In genomic region chr2:177547122-177547521, GRCh38 we compare ENCODE assay signal across 13 cellular contexts.
DNase-seq lines count a peak whose midpoint lies in the region; ATAC-seq, FAIRE-seq and TF ChIP-seq lines count a peak whose summit lies in the region.
"Had no signal": no experiment of that assay in that cellular context is flagged by ENCODE, and none has a peak within 500 bp of the region (broad histone marks: within the 10 kb centered on the region; RNA-seq: fewer than 3 reads in every experiment).

No MANE protein-coding gene starts in this region.

- TF ChIP-seq CTCF in coronary artery (IDR thresholded peaks at IDR 0.05), result no peak

- peaks cover 3% of the 10 kb centered on the region for H3K9me3 Mint-ChIP-seq in activated naive CD8-positive, alpha-beta T cell treated with anti-CD3 and anti-CD28 coated beads, Interleukin-2, amount 10 ng/mL, durations not matched to agents 7 days and 5 days
- H3K9me3 Mint-ChIP-seq in activated naive CD8-positive, alpha-beta T cell treated with anti-CD3 and anti-CD28 coated beads for 36 hours, result peaks cover 6% of the 10 kb centered on the region
- peaks cover 0 to 8% of the 10 kb centered on the region in 2 donors for H3K9me3 Mint-ChIP-seq in stimulated activated naive CD8-positive, alpha-beta T cell treated with anti-CD3 and anti-CD28 coated beads, Interleukin-15, amount 100 ng/mL, for 72 hours
- no peaks in the 10 kb centered on the region for H3K9me3 Mint-ChIP-seq in immature natural killer cell

- no peak for DNase-seq in activated naive CD8-positive, alpha-beta T cell treated with anti-CD3 and anti-CD28 coated beads, Interleukin-2, amount 10 ng/mL, durations not matched to agents 7 days and 5 days
- no peak for DNase-seq in activated naive CD8-positive, alpha-beta T cell treated with anti-CD3 and anti-CD28 coated beads for 36 hours
- DNase-seq in stimulated activated naive CD8-positive, alpha-beta T cell treated with anti-CD3 and anti-CD28 coated beads, Interleukin-15, amount 100 ng/mL, for 72 hours, result no peak
- no peak for DNase-seq in HTR-8/SVneo (ENCODE audit: insufficient read length, low spot score)
- DNase-seq in immature natural killer cell, result no peak
- no peak for DNase-seq in coronary artery (ENCODE audit: low spot score)
- DNase-seq: NCI-H187 treated with DMSO at 0.1 percent for 48 hours, nucleus accumbens had no signal

- H3K4me3 ChIP-seq in coronary artery, result no peak overlapping the region

- peaks cover 26% of the 10 kb centered on the region for H3K4me1 Mint-ChIP-seq in activated naive CD8-positive, alpha-beta T cell treated with anti-CD3 and anti-CD28 coated beads, Interleukin-2, amount 10 ng/mL, durations not matched to agents 7 days and 5 days
- no peaks in the 10 kb centered on the region for H3K4me1 Mint-ChIP-seq in activated naive CD8-positive, alpha-beta T cell treated with anti-CD3 and anti-CD28 coated beads for 36 hours
- H3K4me1 Mint-ChIP-seq in stimulated activated naive CD8-positive, alpha-beta T cell treated with anti-CD3 and anti-CD28 coated beads, Interleukin-15, amount 100 ng/mL, for 72 hours, result peaks cover 4% of the 10 kb centered on the region
- peaks cover 1 to 3% of the 10 kb centered on the region in 2 donors for H3K4me1 Mint-ChIP-seq in immature natural killer cell

- H3K4me3 Mint-ChIP-seq in activated naive CD8-positive, alpha-beta T cell treated with anti-CD3 and anti-CD28 coated beads, Interleukin-2, amount 10 ng/mL, durations not matched to agents 7 days and 5 days, result no peak overlapping the region
- H3K4me3 Mint-ChIP-seq in activated naive CD8-positive, alpha-beta T cell treated with anti-CD3 and anti-CD28 coated beads for 36 hours, result no peak overlapping the region
- H3K4me3 Mint-ChIP-seq in stimulated activated naive CD8-positive, alpha-beta T cell treated with anti-CD3 and anti-CD28 coated beads, Interleukin-15, amount 100 ng/mL, for 72 hours, result no peak overlapping the region
- no peak overlapping the region for H3K4me3 Mint-ChIP-seq in immature natural killer cell

- no peak overlapping the region for H3K27ac ChIP-seq in coronary artery
- H3K27ac ChIP-seq: epithelial cell of prostate had no signal

- ATAC-seq in activated naive CD8-positive, alpha-beta T cell treated with anti-CD3 and anti-CD28 coated beads, Interleukin-2, amount 10 ng/mL, durations not matched to agents 7 days and 5 days (ENCODE audit: low read depth), result peak; percentile 56
- ATAC-seq in GM21737 (IDR thresholded peaks at IDR 0.05; ENCODE audit: unreplicated experiment) (peak; percentile 87), HG03280 (IDR thresholded peaks at IDR 0.05; ENCODE audit: unreplicated experiment) (peak; percentile 83)
- peak; percentile 91 for ATAC-seq in stimulated activated naive CD8-positive, alpha-beta T cell treated with anti-CD3 and anti-CD28 coated beads, Interleukin-15, amount 100 ng/mL, for 72 hours

- no peaks in the 10 kb centered on the region for H3K27me3 Mint-ChIP-seq in activated naive CD8-positive, alpha-beta T cell treated with anti-CD3 and anti-CD28 coated beads, Interleukin-2, amount 10 ng/mL, durations not matched to agents 7 days and 5 days
- no peaks in the 10 kb centered on the region for H3K27me3 Mint-ChIP-seq in activated naive CD8-positive, alpha-beta T cell treated with anti-CD3 and anti-CD28 coated beads for 36 hours
- no peaks in the 10 kb centered on the region for H3K27me3 Mint-ChIP-seq in stimulated activated naive CD8-positive, alpha-beta T cell treated with anti-CD3 and anti-CD28 coated beads, Interleukin-15, amount 100 ng/mL, for 72 hours
- H3K27me3 Mint-ChIP-seq in immature natural killer cell (ENCODE audit: low read depth in 3 of 3), result no peaks in the 10 kb centered on the region

- H3K27ac Mint-ChIP-seq in activated naive CD8-positive, alpha-beta T cell treated with anti-CD3 and anti-CD28 coated beads, Interleukin-2, amount 10 ng/mL, durations not matched to agents 7 days and 5 days, result peak overlapping the region; percentile 2
- H3K27ac Mint-ChIP-seq in activated naive CD8-positive, alpha-beta T cell treated with anti-CD3 and anti-CD28 coated beads for 36 hours, result no peak overlapping the region
- H3K27ac Mint-ChIP-seq in stimulated activated naive CD8-positive, alpha-beta T cell treated with anti-CD3 and anti-CD28 coated beads, Interleukin-15, amount 100 ng/mL, for 72 hours, result no peak overlapping the region
- H3K27ac Mint-ChIP-seq in immature natural killer cell, result no peak overlapping the region

- H3K36me3 Mint-ChIP-seq in activated naive CD8-positive, alpha-beta T cell treated with anti-CD3 and anti-CD28 coated beads, Interleukin-2, amount 10 ng/mL, durations not matched to agents 7 days and 5 days, result peaks cover 13% of the 10 kb centered on the region
- peaks cover 13% of the 10 kb centered on the region for H3K36me3 Mint-ChIP-seq in activated naive CD8-positive, alpha-beta T cell treated with anti-CD3 and anti-CD28 coated beads for 36 hours
- H3K36me3 Mint-ChIP-seq in immature natural killer cell, result no peaks in the 10 kb centered on the region

- POLR2A ChIA-PET in activated naive CD8-positive, alpha-beta T cell treated with anti-CD3 and anti-CD28 coated beads, Interleukin-2, amount 10 ng/mL, durations not matched to agents 7 days and 5 days (lab: Charles Lee), result no interaction called here

- no peak for FAIRE-seq in HTR-8/SVneo (lab: Jason Lieb, UNC)
- FAIRE-seq: astrocyte, islet of Langerhans had no signal
